Comparison of ENCODE assay signal across 10 cellular contexts in the genomic region with DNA sequence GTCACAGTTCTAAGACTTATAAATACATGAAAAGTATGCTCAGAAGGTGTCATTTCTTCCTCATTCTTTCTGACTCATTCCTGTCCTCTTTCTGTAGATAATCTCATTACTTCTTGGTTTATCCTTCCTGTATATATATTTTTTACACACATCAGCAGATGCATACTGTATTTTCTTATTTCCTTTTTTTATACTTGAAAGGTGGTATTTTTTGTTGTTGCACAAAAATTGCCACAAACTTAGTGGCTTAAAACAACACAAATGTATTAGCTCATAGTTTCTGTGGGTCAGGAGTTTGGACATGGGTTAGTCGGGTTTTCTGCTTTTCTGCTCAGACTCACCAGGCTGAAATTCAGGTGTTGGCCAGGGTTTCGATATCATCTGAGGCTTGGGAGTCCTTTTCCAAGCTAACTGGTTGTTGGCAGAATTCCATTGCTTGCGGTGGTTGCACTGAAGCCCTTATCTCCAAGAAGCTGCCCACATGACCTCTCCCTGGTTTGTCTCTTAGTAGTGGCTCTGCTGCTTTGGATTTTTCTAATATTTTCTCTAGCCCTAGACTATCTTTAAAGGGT.
DNase-seq lines count a peak whose midpoint lies in the region; ATAC-seq and TF ChIP-seq lines count a peak whose summit lies in the region.
"Had no signal": no experiment of that assay in that cellular context is flagged by ENCODE, and none has a peak within 500 bp of the region (broad histone marks: within the 10 kb centered on the region; RNA-seq: fewer than 3 reads in every experiment).

No MANE protein-coding gene starts in this region.

- intact Hi-C loops in stomach (cut with DNase I; ENCODE audit: low total_unique reads), result no loop called here

- no peaks in the 10 kb centered on the region for H3K9me3 ChIP-seq in stomach

- no peak for TF ChIP-seq CTCF in stomach (IDR thresholded peaks at IDR 0.05)

- TF ChIP-seq POLR2A in stomach (IDR thresholded peaks at IDR 0.05), result no peak

- peak; percentile 67 for DNase-seq in cerebellum (ENCODE audit: low spot score)
- peak; percentile 66 for DNase-seq in stomach
- no peak for DNase-seq in NOMO-1 (lab: John Stamatoyannopoulos, UW; ENCODE audit: unreplicated experiment in 2 of 2)
- no peak for DNase-seq in foreskin melanocyte
- no peak for DNase-seq in T-helper 9 cell

- H3K4me3 ChIP-seq in stomach, result no peak overlapping the region

- 29 to 50% (median 38%) methylated on average over 3 of the region's 3 CpGs for WGBS in stomach, 5 donors

- H3K4me1 ChIP-seq in stomach, result peaks cover 0 to 60% (median 28%) of the 10 kb centered on the region in 4 donors

- no peaks in the 10 kb centered on the region for H3K27me3 ChIP-seq in stomach

- no peak for TF ChIP-seq EP300 in stomach (IDR thresholded peaks at IDR 0.05)

- peak overlapping the region in 2 of 5 donors; percentile 33 to 38 for H3K27ac ChIP-seq in stomach
- H3K27ac ChIP-seq: HL-60 had no signal

- peak; percentile 63 for ATAC-seq in GM21381 (IDR thresholded peaks at IDR 0.05; ENCODE audit: unreplicated experiment)
- ATAC-seq in HG03565 (IDR thresholded peaks at IDR 0.05; ENCODE audit: unreplicated experiment), result peak; percentile 78
- no peak for ATAC-seq in HG02970 (IDR thresholded peaks at IDR 0.05; ENCODE audit: low FRiP score, unreplicated experiment)
- ATAC-seq: left lobe of liver had no signal

- H3K36me3 ChIP-seq in stomach, result no peaks in the 10 kb centered on the region

Comparison
In these comparisons a context has a peak if more than half of its experiments do, and no peak if none do; other contexts are left out.
1. DNase-seq: peak in cerebellum (single experiment) and stomach (single experiment); none in NOMO-1 (0 of 2), foreskin melanocyte (single experiment) and T-helper 9 cell (single experiment).